Comparison of ENCODE assay signal across 8 cellular contexts in the genomic region with DNA sequence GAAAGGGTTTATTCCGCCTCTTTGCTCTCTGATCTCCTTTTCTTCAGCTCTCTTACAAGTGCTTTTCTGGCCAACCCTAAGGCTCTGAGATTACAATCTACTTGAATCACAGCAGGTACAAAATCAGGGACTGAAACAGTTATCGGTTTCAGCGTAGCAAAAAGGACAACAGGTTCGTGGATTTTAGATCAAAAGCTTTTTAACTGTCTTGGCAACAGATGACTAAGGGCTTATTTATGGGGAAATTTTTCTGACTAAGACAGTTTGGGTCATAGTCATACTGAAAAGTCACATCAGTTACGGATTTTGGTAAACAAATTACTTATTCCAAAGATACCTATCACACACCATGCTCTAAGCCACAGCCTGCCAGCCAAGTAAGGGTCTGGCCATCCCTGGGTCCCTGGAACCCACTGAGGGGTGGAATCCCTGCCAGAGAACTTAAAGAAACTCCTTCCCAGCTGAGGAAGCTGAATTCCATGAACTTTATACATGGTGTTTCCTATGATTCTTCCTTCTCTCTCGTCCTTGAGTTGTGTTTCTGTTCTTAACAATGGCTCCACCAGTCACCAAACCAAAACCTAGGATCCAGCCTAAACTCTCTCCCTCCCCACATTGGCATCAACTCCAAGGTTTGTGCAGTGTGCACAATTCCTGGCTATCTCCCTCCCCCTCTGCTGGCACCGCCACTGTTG.
DNase-seq lines count a peak whose midpoint lies in the region; ATAC-seq and TF ChIP-seq lines count a peak whose summit lies in the region.

No MANE protein-coding gene starts in this region.

- peaks cover 57% of the 10 kb centered on the region for H3K4me1 Mint-ChIP-seq in T-helper 2 cell treated with Interferon-gamma antibody and Interleukin-4, amounts not matched to agents 5 μg/mL and 100 μg/mL, for 36 hours (ENCODE audit: low read depth)

- in situ Hi-C loops in gastrocnemius medialis (cut with MboI; ENCODE audit: low sequenced_read_pairs in 4 of 4), result no loop called here

- H3K27ac ChIP-seq in AG04450 (ENCODE audit: low read depth, low read length) (peak overlapping the region; percentile 55), esophagus squamous epithelium (peak overlapping the region in 3 of 4 donors; percentile 87 to 92 (median 88)), gastrocnemius medialis (peak overlapping the region in 2 of 4 donors; percentile 34 to 58)

- peak overlapping the region; percentile 93 for H3K4me3 Mint-ChIP-seq in T-helper 2 cell treated with Interferon-gamma antibody and Interleukin-4, amounts not matched to agents 5 μg/mL and 100 μg/mL, for 36 hours

- peak overlapping the region; percentile 97 for H3K27ac Mint-ChIP-seq in T-helper 2 cell treated with Interferon-gamma antibody and Interleukin-4, amounts not matched to agents 5 μg/mL and 100 μg/mL, for 36 hours

- TF ChIP-seq POLR2A in esophagus squamous epithelium (IDR thresholded peaks at IDR 0.05) (no peak), gastrocnemius medialis (IDR thresholded peaks at IDR 0.05) (no peak)

- no peaks in the 10 kb centered on the region for H3K9me3 Mint-ChIP-seq in T-helper 2 cell treated with Interferon-gamma antibody and Interleukin-4, amounts not matched to agents 5 μg/mL and 100 μg/mL, for 36 hours

- peaks cover 30% of the 10 kb centered on the region for H3K36me3 Mint-ChIP-seq in T-helper 2 cell treated with Interferon-gamma antibody and Interleukin-4, amounts not matched to agents 5 μg/mL and 100 μg/mL, for 36 hours (ENCODE audit: low read depth)

- POLR2A ChIA-PET in AG04450 (lab: Yijun Ruan, JAX), result interaction anchor here (0.6 kb wide), 1 partner anchor 31 kb away, joined by 6 read pairs; no protein-coding TSS in a partner anchor

- H3K27me3 Mint-ChIP-seq in T-helper 2 cell treated with Interferon-gamma antibody and Interleukin-4, amounts not matched to agents 5 μg/mL and 100 μg/mL, for 36 hours (ENCODE audit: low read depth), result no peaks in the 10 kb centered on the region

- DNase-seq in AG04450 (ENCODE audit: low read depth, low spot score), result no peak
- DNase-seq in T-helper 2 cell treated with Interferon-gamma antibody and Interleukin-4, amounts not matched to agents 5 μg/mL and 100 μg/mL, for 36 hours (ENCODE audit: low spot score), result peak; percentile 62
- no peak for DNase-seq in esophagus squamous epithelium (lab: John Stamatoyannopoulos, UW)
- DNase-seq in gastrocnemius medialis, result no peak
- no peak for DNase-seq in SK-N-DZ (ENCODE audit: low spot score)
- no peak for DNase-seq in medulla oblongata (ENCODE audit: extremely low spot score)

- CTCF ChIA-PET in AG04450 (lab: Charles Lee), result no interaction called here

- peak; percentile 58 for ATAC-seq in GM18517 (IDR thresholded peaks at IDR 0.05; ENCODE audit: unreplicated experiment)
- ATAC-seq in HG03108 (IDR thresholded peaks at IDR 0.05; ENCODE audit: unreplicated experiment), result peak; percentile 44
- no peak for ATAC-seq in gastrocnemius medialis

- H3K4me1 ChIP-seq in esophagus squamous epithelium (peaks cover 18 to 43% (median 19%) of the 10 kb centered on the region in 3 donors), gastrocnemius medialis (peaks cover 7 to 12% of the 10 kb centered on the region in 2 donors)

- H3K27me3 ChIP-seq in AG04450 (ENCODE audit: control insufficient read depth, insufficient read depth, low read length) (no peaks in the 10 kb centered on the region), esophagus squamous epithelium (no peaks in the 10 kb centered on the region), gastrocnemius medialis (no peaks in the 10 kb centered on the region)

- TF ChIP-seq CTCF in AG04450 (IDR thresholded peaks at IDR 0.05; ENCODE audit: low read depth, low read length) (no peak), esophagus squamous epithelium (IDR thresholded peaks at IDR 0.05) (no peak), gastrocnemius medialis (IDR thresholded peaks at IDR 0.05 in 4 of 5, conservative IDR thresholded peaks at IDR 0.05 in 1 of 5) (no peak)

- WGBS in esophagus squamous epithelium, 2 donors, result 31 to 36% methylated on average over 7 of the region's 7 CpGs

- intact Hi-C loops in esophagus squamous epithelium (cut with DNase I), result no loop called here
- intact Hi-C loops in gastrocnemius medialis (cut with DNase I; ENCODE audit: low total_unique reads), result loop anchor here (2.0 to 10.0 kb wide), 3 partner anchors 233 to 1511 kb away; a partner anchor contains a TSS

- H3K36me3 ChIP-seq in esophagus squamous epithelium, result no peaks in the 10 kb centered on the region
- no peaks in the 10 kb centered on the region for H3K36me3 ChIP-seq in gastrocnemius medialis

- H3K4me3 ChIP-seq in AG04450 (ENCODE audit: low read depth, low read length) (peak overlapping the region; percentile 66), esophagus squamous epithelium (peak overlapping the region in 3 of 4 donors; percentile 67 to 73 (median 70)), gastrocnemius medialis (peak overlapping the region; percentile 56 to 79 (median 66))

- no peaks in the 10 kb centered on the region for H3K9me3 ChIP-seq in AG04450 (ENCODE audit: control insufficient read depth, insufficient read depth, low read length)
- no peaks in the 10 kb centered on the region for H3K9me3 ChIP-seq in esophagus squamous epithelium
- no peaks in the 10 kb centered on the region for H3K9me3 ChIP-seq in gastrocnemius medialis

Comparison
In these comparisons a context has a peak if more than half of its experiments do, and no peak if none do; other contexts are left out.
1. ATAC-seq: peak in GM18517 (single experiment) and HG03108 (single experiment); none in gastrocnemius medialis (0 of 2).
2. Peak in every context shown above with its lines, with median percentiles within 50 percentile points of each other: H3K4me3 ChIP-seq.